19 cellular contexts compared by ENCODE assay signal in the genomic region with DNA sequence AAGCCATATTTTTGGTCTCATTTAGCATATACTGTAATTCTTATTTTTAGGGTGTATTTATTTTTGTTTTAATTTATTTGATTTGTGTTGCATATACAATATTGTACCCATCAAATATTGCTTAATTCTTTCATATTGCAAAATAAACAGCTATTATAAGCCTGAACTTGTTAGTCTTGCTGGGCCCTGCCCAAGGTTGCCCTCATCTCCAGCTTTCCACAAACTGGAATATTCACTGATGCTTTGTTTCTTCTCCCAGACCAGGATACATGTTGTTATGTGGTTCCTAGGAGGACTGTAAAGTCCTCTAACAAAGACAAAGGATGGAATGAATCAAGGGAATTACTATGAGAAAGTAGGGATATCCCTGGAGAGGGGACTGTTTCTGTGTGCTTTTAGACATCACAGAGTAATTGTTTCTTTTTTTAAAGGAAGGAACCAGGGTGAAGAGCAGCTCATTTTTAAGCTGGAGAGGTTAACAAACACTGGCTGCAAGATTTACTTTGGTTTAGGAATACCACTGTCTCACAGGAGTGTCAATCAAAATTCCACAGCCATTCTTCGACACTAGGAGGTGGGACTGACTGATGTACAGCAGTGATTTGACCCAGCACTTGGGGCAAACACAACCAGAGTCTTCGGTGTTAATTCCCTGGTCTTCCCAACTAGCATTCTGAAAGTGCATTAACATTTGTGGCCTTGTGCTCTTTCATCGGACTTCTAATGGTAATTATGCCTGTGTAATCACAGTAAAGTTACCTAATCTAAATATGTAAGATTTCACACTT. TPM values are rescaled to one million over a fixed set of nuclear protein-coding genes. Genes with fewer than 3 reads are reported as not detected.
DNase-seq lines count a peak whose midpoint lies in the region; ATAC-seq, FAIRE-seq and TF ChIP-seq lines count a peak whose summit lies in the region.
"Had no signal": no experiment of that assay in that cellular context is flagged by ENCODE, and none has a peak within 500 bp of the region (broad histone marks: within the 10 kb centered on the region; RNA-seq: fewer than 3 reads in every experiment).

No MANE protein-coding gene starts in this region.

- no peaks in the 10 kb centered on the region for H3K27me3 Mint-ChIP-seq in GM23338 (ENCODE audit: insufficient read depth, low read depth, poor library complexity)
- H3K27me3 Mint-ChIP-seq in astrocyte (ENCODE audit: low read depth, unreplicated experiment): no peaks in the 10 kb centered on the region
- no peaks in the 10 kb centered on the region for H3K27me3 Mint-ChIP-seq in T-cell
- no peaks in the 10 kb centered on the region for H3K27me3 Mint-ChIP-seq in CD4-positive, alpha-beta T cell
- H3K27me3 Mint-ChIP-seq: stimulated activated naive B cell treated with anti-CD40 and anti-IgM and Interleukin-4, amounts not matched to agents 10 μg/mL and 1 μg/mL and 100 μg/mL, for 72 hours had no signal

- ATAC-seq in GM23338 (peak; percentile 34; the same call in 1 of the 3 replicates), left ventricle myocardium superior (peak; percentile 75), T-cell (replicated peaks in 1 of 4) (no peak)
- no peak for ATAC-seq in CD4-positive, alpha-beta T cell (ENCODE audit: poor library complexity)
- ATAC-seq: HCT116; K562; stimulated activated naive B cell treated with anti-CD40 and anti-IgM and Interleukin-4, amounts not matched to agents 10 μg/mL and 1 μg/mL and 100 μg/mL, for 72 hours had no signal

- TF ChIP-seq CTCF in GM23338 (conservative IDR thresholded peaks at IDR 0.05; ENCODE audit: low read depth in 2 of 2) (no peak), astrocyte (IDR thresholded peaks at IDR 0.05; ENCODE audit: insufficient read depth, low read depth, low read length) (no peak), osteoblast (IDR thresholded peaks at IDR 0.05; ENCODE audit: extremely low read depth, low read depth, low read length) (no peak), lower leg skin (IDR thresholded peaks at IDR 0.05) (no peak), GM10248 (IDR thresholded peaks at IDR 0.05; ENCODE audit: control extremely low read depth, extremely low read depth, low read depth, missing control alignments) (no peak)
- TF ChIP-seq CTCF in CD4-positive, alpha-beta T cell (IDR thresholded peaks at IDR 0.05): no peak

- H3K79me2 ChIP-seq in GM23338 (replicated peaks; ENCODE audit: insufficient read depth) (no peaks in the 10 kb centered on the region), astrocyte (ENCODE audit: insufficient read depth, low read length) (no peaks in the 10 kb centered on the region), osteoblast (ENCODE audit: insufficient read depth, low read length) (no peaks in the 10 kb centered on the region)

- H3K9me3 ChIP-seq in astrocyte (ENCODE audit: insufficient read depth, low read depth, low read length) (no peaks in the 10 kb centered on the region), osteoblast (ENCODE audit: low read depth, low read length) (peaks cover 3% of the 10 kb centered on the region)
- H3K9me3 ChIP-seq in CD4-positive, alpha-beta T cell (ENCODE audit: control insufficient read depth, low read length): no peaks in the 10 kb centered on the region
- H3K9me3 ChIP-seq: ascending aorta had no signal

- H4K20me1 ChIP-seq in GM23338 (replicated peaks; ENCODE audit: insufficient read depth) (no peaks in the 10 kb centered on the region), astrocyte (ENCODE audit: insufficient read depth, low read length) (no peaks in the 10 kb centered on the region), osteoblast (ENCODE audit: insufficient read depth, low read length) (no peaks in the 10 kb centered on the region)

- no peaks in the 10 kb centered on the region; the same call in 1 of the 2 replicates for H3K9me2 ChIP-seq in GM23338 (ENCODE audit: insufficient read depth)

- H2AFZ ChIP-seq in GM23338: peak overlapping the region; percentile 69; the same call in 1 of the 2 replicates
- no peak overlapping the region for H2AFZ ChIP-seq in astrocyte (ENCODE audit: low read depth, low read length)
- H2AFZ ChIP-seq in osteoblast (ENCODE audit: low read length): peak overlapping the region; percentile 49

- CTCF ChIA-PET in T-cell (lab: Charles Lee): interaction anchor here in 1 of 2 donors (0.7 kb wide), 1 partner anchor 1668 kb away, joined by 4 read pairs; no protein-coding TSS in a partner anchor
- CTCF ChIA-PET in GM10248 (lab: Yijun Ruan, JAX): interaction anchor here (1.7 kb wide), 1 partner anchor 35 kb away, joined by 4 read pairs; no protein-coding TSS in a partner anchor
- CTCF ChIA-PET in CD4-positive, alpha-beta T cell (lab: Charles Lee): no interaction called here

- H3K27ac ChIP-seq in GM23338 (ENCODE audit: low read depth) (no peak overlapping the region), astrocyte (ENCODE audit: low read depth, low read length) (no peak overlapping the region), osteoblast (ENCODE audit: low read depth, low read length) (no peak overlapping the region)
- no peak overlapping the region for H3K27ac ChIP-seq in CD4-positive, alpha-beta T cell (ENCODE audit: low read depth, low read length)
- H3K27ac ChIP-seq: ascending aorta, VCaP had no signal

- DNase-seq in GM23338 (ENCODE audit: low spot score) (peak; percentile 21), astrocyte (ENCODE audit: low read depth) (no peak), left ventricle myocardium superior (no peak), osteoblast (ENCODE audit: insufficient read length, low spot score, missing footprints) (no peak), T-cell (no peak), lower leg skin (ENCODE audit: low spot score in 2 of 2) (no peak), GM10248 (ENCODE audit: extremely low spot score) (no peak)
- no peak for DNase-seq in CD4-positive, alpha-beta T cell
- DNase-seq: activated gamma-delta T cell; dermis blood vessel endothelial cell; DMS153; NCI-H1105; NCI-H226; occipital lobe; stimulated activated naive B cell treated with anti-CD40 and anti-IgM and Interleukin-4, amounts not matched to agents 10 μg/mL and 1 μg/mL and 100 μg/mL, for 72 hours had no signal

- peaks cover 8% of the 10 kb centered on the region for H3K4me1 Mint-ChIP-seq in GM23338
- H3K4me1 Mint-ChIP-seq in astrocyte (ENCODE audit: low read depth, unreplicated experiment): peaks cover 19% of the 10 kb centered on the region
- no peaks in the 10 kb centered on the region for H3K4me1 Mint-ChIP-seq in T-cell
- no peaks in the 10 kb centered on the region for H3K4me1 Mint-ChIP-seq in CD4-positive, alpha-beta T cell (ENCODE audit: low read depth)

- H3K4me3 Mint-ChIP-seq in GM23338 (no peak overlapping the region), astrocyte (ENCODE audit: unreplicated experiment) (no peak overlapping the region), T-cell (no peak overlapping the region)
- H3K4me3 Mint-ChIP-seq in CD4-positive, alpha-beta T cell: no peak overlapping the region
- H3K4me3 Mint-ChIP-seq: stimulated activated naive B cell treated with anti-CD40 and anti-IgM and Interleukin-4, amounts not matched to agents 10 μg/mL and 1 μg/mL and 100 μg/mL, for 72 hours had no signal

- no peaks in the 10 kb centered on the region for H3F3A ChIP-seq in GM23338 (replicated peaks; ENCODE audit: low read depth)

- POLR2A ChIA-PET in T-cell (lab: Charles Lee): interaction anchor here in 1 of 2 donors (0.6 kb wide), 1 partner anchor 17 kb away, joined by 5 read pairs; no protein-coding TSS in a partner anchor
- POLR2A ChIA-PET in GM10248 (lab: Yijun Ruan, JAX): no interaction called here
- POLR2A ChIA-PET in CD4-positive, alpha-beta T cell (lab: Charles Lee): no interaction called here

- H3K4me3 ChIP-seq in GM23338: no peak overlapping the region
- H3K4me3 ChIP-seq in astrocyte (ENCODE audit: insufficient read depth, low read depth, low read length): no peak overlapping the region
- H3K4me3 ChIP-seq in osteoblast (ENCODE audit: insufficient read depth, low read length): no peak overlapping the region
- no peak overlapping the region for H3K4me3 ChIP-seq in lower leg skin (ENCODE audit: low read depth, poor library complexity, severe bottlenecking)
- H3K4me3 ChIP-seq: ascending aorta, K562 had no signal

- peaks cover 5% of the 10 kb centered on the region for H3K9me3 Mint-ChIP-seq in GM23338
- no peaks in the 10 kb centered on the region for H3K9me3 Mint-ChIP-seq in astrocyte (ENCODE audit: unreplicated experiment)
- H3K9me3 Mint-ChIP-seq in T-cell: peaks cover 0 to 6% (median 0%) of the 10 kb centered on the region in 3 donors
- H3K9me3 Mint-ChIP-seq in CD4-positive, alpha-beta T cell: no peaks in the 10 kb centered on the region

- intact Hi-C loops in left ventricle myocardium superior (cut with micrococcal nuclease) (no loop called here), lower leg skin (cut with DNase I; ENCODE audit: low total_unique reads) (no loop called here)
- intact Hi-C loops in CD4-positive, alpha-beta T cell (cut with DNase I, micrococcal nuclease): no loop called here

- no peak for FAIRE-seq in astrocyte (lab: Jason Lieb, UNC)
- FAIRE-seq: K562 had no signal

- TF ChIP-seq POLR2A in lower leg skin (IDR thresholded peaks at IDR 0.05): no peak

- no peak overlapping the region for H3K9ac ChIP-seq in astrocyte (ENCODE audit: low read length)

- H3K27me3 ChIP-seq in GM23338 (ENCODE audit: insufficient read depth) (no peaks in the 10 kb centered on the region), astrocyte (ENCODE audit: insufficient read depth, low read length) (no peaks in the 10 kb centered on the region), osteoblast (ENCODE audit: insufficient read depth, low read length) (no peaks in the 10 kb centered on the region)
- no peaks in the 10 kb centered on the region for H3K27me3 ChIP-seq in CD4-positive, alpha-beta T cell (ENCODE audit: control insufficient read depth, insufficient read depth, low read length)
- H3K27me3 ChIP-seq: ascending aorta had no signal

- no peaks in the 10 kb centered on the region for H3K36me3 ChIP-seq in GM23338 (ENCODE audit: insufficient read depth)
- H3K36me3 ChIP-seq in astrocyte (ENCODE audit: insufficient read depth, low read length): no peaks in the 10 kb centered on the region
- H3K36me3 ChIP-seq in osteoblast (ENCODE audit: insufficient read depth, low read length): no peaks in the 10 kb centered on the region
- H3K36me3 ChIP-seq: ascending aorta had no signal

- H3K27ac Mint-ChIP-seq in GM23338 (0 out of 2 replicates have a peak overlapping the region, but pooled peaks have one; percentile 9), astrocyte (ENCODE audit: unreplicated experiment) (peak overlapping the region; percentile 12), T-cell (no peak overlapping the region)
- H3K27ac Mint-ChIP-seq in CD4-positive, alpha-beta T cell: no peak overlapping the region
- H3K27ac Mint-ChIP-seq: stimulated activated naive B cell treated with anti-CD40 and anti-IgM and Interleukin-4, amounts not matched to agents 10 μg/mL and 1 μg/mL and 100 μg/mL, for 72 hours had no signal

- H3K4me2 ChIP-seq in GM23338: no peak overlapping the region
- H3K4me2 ChIP-seq in astrocyte (ENCODE audit: low read length): no peak overlapping the region
- no peak overlapping the region for H3K4me2 ChIP-seq in osteoblast (ENCODE audit: insufficient read depth, low read length)

- H3K36me3 Mint-ChIP-seq in GM23338 (ENCODE audit: low read depth) (peaks cover 4% of the 10 kb centered on the region; the same call in 1 of the 3 replicates), astrocyte (ENCODE audit: low read depth, unreplicated experiment) (no peaks in the 10 kb centered on the region), T-cell (no peaks in the 10 kb centered on the region)
- no peaks in the 10 kb centered on the region for H3K36me3 Mint-ChIP-seq in CD4-positive, alpha-beta T cell (ENCODE audit: low read depth)
- H3K36me3 Mint-ChIP-seq: stimulated activated naive B cell treated with anti-CD40 and anti-IgM and Interleukin-4, amounts not matched to agents 10 μg/mL and 1 μg/mL and 100 μg/mL, for 72 hours had no signal

- H3K4me1 ChIP-seq in GM23338 (ENCODE audit: insufficient read depth) (peaks cover 5% of the 10 kb centered on the region), astrocyte (ENCODE audit: insufficient read depth, low read length) (no peaks in the 10 kb centered on the region), osteoblast (ENCODE audit: insufficient read depth, low read length) (peaks cover 12% of the 10 kb centered on the region)
- H3K4me1 ChIP-seq: ascending aorta had no signal

- WGBS in lower leg skin, 2 donors: 67 to 78% methylated on average over 3 of the region's 3 CpGs

RNA-seq across cellular contexts. Expression of a gene that starts 14.8 kb away (rescaled TPM):
- 1.7 and 1.8 TPM in 2 replicates for total RNA-seq in GM23338 (2014; rRNA removed; shearing (Covaris generic))
- polyA plus RNA-seq in GM23338 (2016; fragmentation: Nextera tagmentation; extraction: Ambion mirVana): 0.40 and 0.99 TPM in 2 replicates
- total RNA-seq in astrocyte (1.7 and 2.6 TPM in 2 replicates), left ventricle myocardium superior (1,393 TPM), osteoblast (22.8 and 39.8 TPM in 2 replicates), T-cell (under 1 TPM in 4 of 5 donors, not detected in 1; 0.32 to 0.70 (median 0.42) TPM), lower leg skin (100 to 1,000 TPM in 1 of 4 donors, 10 to 100 TPM in 3; 31.3 to 140 (median 78.2) TPM)
- 1 to 10 TPM; 1.4 to 1.7 TPM for total RNA-seq in CD4-positive, alpha-beta T cell

Comparison
In these comparisons a context has a peak if more than half of its experiments do, and no peak if none do; other contexts are left out.
1. ATAC-seq: peak in GM23338 (single experiment) and left ventricle myocardium superior (single experiment); none in T-cell (0 of 4) and CD4-positive, alpha-beta T cell (single experiment).
2. H3K27ac Mint-ChIP-seq: peak in GM23338 (single experiment) and astrocyte (single experiment); none in T-cell (0 of 2) and CD4-positive, alpha-beta T cell (single experiment).